ENCODE assay signal across 11 cellular contexts in genomic region chr1:183039330-183039729, GRCh38. TPM values are rescaled to one million over a fixed set of nuclear protein-coding genes. Genes with fewer than 3 reads are reported as not detected.
DNase-seq lines count a peak whose midpoint lies in the region; ATAC-seq and TF ChIP-seq lines count a peak whose summit lies in the region.
"Had no signal": no experiment of that assay in that cellular context is flagged by ENCODE, and none has a peak within 500 bp of the region (broad histone marks: within the 10 kb centered on the region; RNA-seq: fewer than 3 reads in every experiment).

No MANE protein-coding gene starts in this region.

- ATAC-seq in gastrocnemius medialis (no peak), HG02571 (IDR thresholded peaks at IDR 0.05; ENCODE audit: unreplicated experiment) (no peak), HG03045 (IDR thresholded peaks at IDR 0.05; ENCODE audit: unreplicated experiment) (no peak), GM21723 (IDR thresholded peaks at IDR 0.05; ENCODE audit: unreplicated experiment) (no peak)
- ATAC-seq: left colon; stimulated activated effector memory CD8-positive, alpha-beta T cell treated with anti-CD3 and anti-CD28 coated beads, Interleukin-12 subunit alpha, Interleukin-12 subunit beta, amount 100 ng/mL, for 72 hours had no signal

- CTCF ChIA-PET in AG04450 (lab: Charles Lee): no interaction called here

- POLR2A ChIA-PET in AG04450 (lab: Yijun Ruan, JAX): no interaction called here

- H3K27ac ChIP-seq in AG04450 (ENCODE audit: low read depth, low read length) (peak overlapping the region; percentile 75), gastrocnemius medialis (peak overlapping the region; percentile 51 to 72 (median 64))

- TF ChIP-seq CTCF in AG04450 (IDR thresholded peaks at IDR 0.05; ENCODE audit: low read depth, low read length) (no peak), NB4 (IDR thresholded peaks at IDR 0.05; ENCODE audit: low read depth, low read length) (no peak), gastrocnemius medialis (IDR thresholded peaks at IDR 0.05 in 4 of 5, conservative IDR thresholded peaks at IDR 0.05 in 1 of 5) (no peak)

- H3K27me3 ChIP-seq in AG04450 (ENCODE audit: control insufficient read depth, insufficient read depth, low read length): no peaks in the 10 kb centered on the region
- no peaks in the 10 kb centered on the region for H3K27me3 ChIP-seq in gastrocnemius medialis

- peaks cover 55% of the 10 kb centered on the region in 2 donors for H3K4me1 ChIP-seq in gastrocnemius medialis

- H3K9me3 ChIP-seq in AG04450 (ENCODE audit: control insufficient read depth, insufficient read depth, low read length): no peaks in the 10 kb centered on the region
- no peaks in the 10 kb centered on the region for H3K9me3 ChIP-seq in gastrocnemius medialis

- no peak for DNase-seq in AG04450 (ENCODE audit: low read depth, low spot score)
- DNase-seq in NB4 (ENCODE audit: low read depth): no peak
- peak; percentile 56 for DNase-seq in fibroblast of gingiva (ENCODE audit: low read depth)
- DNase-seq in gastrocnemius medialis: no peak
- no peak for DNase-seq in SW480 (ENCODE audit: low spot score)
- DNase-seq: left colon, naive B cell had no signal

- H3K4me3 ChIP-seq in AG04450 (ENCODE audit: low read depth, low read length): no peak overlapping the region
- peak overlapping the region; percentile 23 for H3K4me3 ChIP-seq in NB4 (ENCODE audit: low read depth, low read length)
- H3K4me3 ChIP-seq in gastrocnemius medialis: no peak overlapping the region

- no peak for TF ChIP-seq POLR2A in NB4 (IDR thresholded peaks at IDR 0.05; ENCODE audit: extremely low read depth, insufficient read length)
- no peak for TF ChIP-seq POLR2A in gastrocnemius medialis (IDR thresholded peaks at IDR 0.05)

- in situ Hi-C loops in gastrocnemius medialis (cut with MboI; ENCODE audit: low sequenced_read_pairs in 4 of 4): no loop called here

- intact Hi-C loops in gastrocnemius medialis (cut with DNase I; ENCODE audit: low total_unique reads): no loop called here

- H3K36me3 ChIP-seq in gastrocnemius medialis: no peaks in the 10 kb centered on the region

RNA-seq across cellular contexts. Expression of gene LAMC1, which starts 16.1 kb away (rescaled TPM):
- polyA plus RNA-seq in AG04450 (2011; rRNA removed): 322 and 348 TPM in 2 replicates
- 336 and 427 TPM in 2 replicates for polyA minus RNA-seq in AG04450 (2011; rRNA and poly(A)+ RNA removed)
- total RNA-seq in gastrocnemius medialis: 100 to 1,000 TPM in 3 of 4 donors, 10 to 100 TPM in 1; 96.1 to 161 (median 135) TPM
